10 cellular contexts compared by ENCODE assay signal in the genomic region with DNA sequence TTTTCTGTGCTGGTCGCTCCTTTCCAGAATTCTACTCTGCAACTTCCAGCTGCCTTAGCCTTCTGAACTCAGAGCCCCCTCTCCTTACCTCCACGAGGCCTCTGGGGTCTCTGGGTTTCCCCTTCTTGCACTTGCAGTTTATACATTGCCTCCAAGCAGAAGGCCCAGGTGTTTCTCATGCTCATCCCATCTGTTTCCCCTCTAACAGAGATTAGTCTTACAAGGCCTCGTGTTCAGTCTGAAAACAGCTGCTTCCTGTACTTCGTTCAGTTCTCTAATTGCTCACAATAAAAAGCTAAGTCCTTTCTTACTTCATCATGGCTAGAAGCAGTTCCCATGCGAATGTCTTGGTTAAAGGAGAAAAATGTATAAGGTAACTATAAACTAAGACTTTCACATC.
DNase-seq lines count a peak whose midpoint lies in the region; ATAC-seq, FAIRE-seq and TF ChIP-seq lines count a peak whose summit lies in the region.
"Had no signal": no experiment of that assay in that cellular context is flagged by ENCODE, and none has a peak within 500 bp of the region (broad histone marks: within the 10 kb centered on the region; RNA-seq: fewer than 3 reads in every experiment).

No MANE protein-coding gene starts in this region.

- no peaks in the 10 kb centered on the region for H3K27me3 Mint-ChIP-seq in memory B cell

- H3K4me3 Mint-ChIP-seq in memory B cell, result peak overlapping the region; percentile 42

- peaks cover 22% of the 10 kb centered on the region for H3K4me1 Mint-ChIP-seq in memory B cell

- H3K9me3 Mint-ChIP-seq in memory B cell, result peaks cover 1% of the 10 kb centered on the region

- H3K9me3 ChIP-seq in colonic mucosa, result no peaks in the 10 kb centered on the region
- no peaks in the 10 kb centered on the region for H3K9me3 ChIP-seq in pancreas

- no peaks in the 10 kb centered on the region for H3K36me3 Mint-ChIP-seq in memory B cell

- intact Hi-C loops in colonic mucosa (cut with DNase I), result no loop called here
- intact Hi-C loops in Right ventricle myocardium inferior (cut with DNase I), result no loop called here
- intact Hi-C loops in pancreas (cut with DNase I), result no loop called here

- H3K4me1 ChIP-seq in colonic mucosa (no peaks in the 10 kb centered on the region), pancreas (no peaks in the 10 kb centered on the region)

- peak; percentile 68 for ATAC-seq in GM18502 (IDR thresholded peaks at IDR 0.05; ENCODE audit: poor library complexity, unreplicated experiment)
- ATAC-seq in HG02623 (IDR thresholded peaks at IDR 0.05; ENCODE audit: unreplicated experiment), result peak; percentile 64
- ATAC-seq in memory B cell (ENCODE audit: low read depth), result peak; percentile 85
- ATAC-seq in Right ventricle myocardium inferior, result no peak
- ATAC-seq in pancreas, result no peak

- no peak for TF ChIP-seq CTCF in colonic mucosa (IDR thresholded peaks at IDR 0.05)
- no peak for TF ChIP-seq CTCF in pancreas (IDR thresholded peaks at IDR 0.05)

- H3K4me3 ChIP-seq in colonic mucosa, result no peak overlapping the region
- no peak overlapping the region for H3K4me3 ChIP-seq in pancreas

- H3K27ac ChIP-seq in colonic mucosa, result no peak overlapping the region
- H3K27ac ChIP-seq in pancreas, result no peak overlapping the region

- H3K27me3 ChIP-seq in colonic mucosa (no peaks in the 10 kb centered on the region), pancreas (no peaks in the 10 kb centered on the region)

- H3K36me3 ChIP-seq in colonic mucosa (no peaks in the 10 kb centered on the region), pancreas (no peaks in the 10 kb centered on the region)

- WGBS in pancreas, 2 donors, result 75% methylated on average over 5 of the region's 5 CpGs

- no peak overlapping the region for H3K9ac ChIP-seq in colonic mucosa (ENCODE audit: low read depth in 2 of 2, low read length in 2 of 2)

- peak overlapping the region; percentile 96 for H3K27ac Mint-ChIP-seq in memory B cell

- DNase-seq in NCI-H82 treated with DMSO at 0.1 percent for 48 hours (lab: John Stamatoyannopoulos, UW; ENCODE audit: unreplicated experiment) (peak; percentile 90), memory B cell (ENCODE audit: low spot score in 2 of 2) (peak; percentile 32 to 52), RPMI8226 (no peak), colonic mucosa (no peak), Right ventricle myocardium inferior (ENCODE audit: missing footprints) (no peak), pancreas (no peak)
- DNase-seq: NCI-H526; stimulated activated CD4-positive, alpha-beta T cell treated with anti-CD3 and anti-CD28 coated beads, Interleukin-4, amount 100 ng/mL, for 24 hours had no signal

- FAIRE-seq in pancreas (lab: Jason Lieb, UNC), result no peak

Comparison
In these comparisons a context has a peak if more than half of its experiments do, and no peak if none do; other contexts are left out.
1. ATAC-seq: peak in GM18502 (single experiment), HG02623 (single experiment) and memory B cell (single experiment); none in Right ventricle myocardium inferior (single experiment) and pancreas (0 of 4).
2. DNase-seq: peak in NCI-H82 treated with DMSO at 0.1 percent for 48 hours (single experiment) and memory B cell (2 of 2); none in RPMI8226 (single experiment), colonic mucosa (single experiment), Right ventricle myocardium inferior (single experiment) and pancreas (0 of 6).